ENCODE assay signal across 8 cellular contexts in the genomic region with DNA sequence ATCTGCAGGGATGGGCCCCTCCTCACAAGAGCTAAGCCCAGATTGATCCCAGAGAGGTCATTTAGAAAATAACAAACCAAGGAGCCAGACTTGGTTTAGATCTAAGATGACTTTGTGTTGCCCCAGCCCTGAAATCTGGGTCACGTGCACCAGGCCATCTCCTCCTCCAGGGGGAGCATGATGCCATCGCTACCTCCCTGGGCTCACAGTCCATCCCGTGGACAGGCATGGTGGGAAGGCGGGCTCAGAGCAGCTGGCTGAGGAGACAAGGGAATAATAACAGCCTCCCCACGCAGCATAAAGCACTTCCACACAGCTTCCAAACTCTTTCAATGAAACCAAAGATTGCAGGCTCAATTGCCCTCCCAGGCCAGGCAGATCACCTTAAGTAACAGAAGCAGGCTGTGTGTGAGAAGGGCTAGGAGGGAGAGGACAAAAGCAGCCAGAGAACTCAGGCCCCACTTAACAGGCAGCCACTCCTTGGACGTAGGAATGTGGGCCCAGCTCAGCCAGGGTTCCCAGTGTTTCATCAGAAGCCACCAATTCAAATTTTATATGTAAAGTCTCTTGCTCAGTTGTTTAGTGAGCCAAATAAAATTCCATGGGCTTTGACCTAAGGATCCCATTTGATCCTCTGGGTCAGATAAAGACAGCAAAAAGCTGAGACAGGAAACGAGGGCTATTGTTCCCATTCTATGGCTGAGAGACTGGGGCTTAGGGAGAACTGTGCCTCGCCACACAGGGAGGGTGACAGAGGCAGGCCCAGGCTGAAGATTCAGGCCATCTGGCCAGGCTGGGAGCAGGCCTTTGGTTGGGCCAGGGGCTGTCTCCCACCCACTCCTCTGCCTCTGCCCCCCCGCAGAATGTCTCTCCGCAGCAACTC.
A peak's percentile ranks its signal among the peaks of the same experiment; 100 is the strongest.
DNase-seq lines count a peak whose midpoint lies in the region; ATAC-seq, FAIRE-seq and TF ChIP-seq lines count a peak whose summit lies in the region.

No MANE protein-coding gene starts in this region.

- H3K27me3 Mint-ChIP-seq in brain, result peaks cover 5% of the 10 kb centered on the region

- H3K36me3 ChIP-seq in kidney (ENCODE audit: control insufficient read depth in 1 of 2, insufficient read depth in 2 of 2, low read length in 2 of 2) (no peaks in the 10 kb centered on the region), tibial artery (no peaks in the 10 kb centered on the region)

- intact Hi-C loops in Right ventricle myocardium inferior (cut with DNase I) (no loop called here), cardiac septum (cut with DNase I) (no loop called here), kidney (cut with DNase I) (no loop called here), tibial artery (cut with DNase I; ENCODE audit: low total_unique reads) (no loop called here)

- H3K4me3 ChIP-seq in kidney (ENCODE audit: low read length in 2 of 2), result no peak overlapping the region
- no peak overlapping the region for H3K4me3 ChIP-seq in tibial artery

- H3K27me3 ChIP-seq in tibial artery, result no peaks in the 10 kb centered on the region

- ATAC-seq in Right ventricle myocardium inferior, result peak; percentile 60

- TF ChIP-seq CTCF in brain (conservative IDR thresholded peaks at IDR 0.05) (peak; percentile 58 to 69), kidney (IDR thresholded peaks at IDR 0.05; ENCODE audit: borderline replicate concordance, extremely low read depth, insufficient read depth) (peak; percentile 45), tibial artery (IDR thresholded peaks at IDR 0.05) (peak; percentile 59 to 69)

- H3K27ac Mint-ChIP-seq in brain, result peak overlapping the region in 4 of 5 experiments; percentile 52 to 84 (median 65)

- H3K9ac ChIP-seq in kidney (ENCODE audit: low read length in 2 of 2), result no peak overlapping the region

- no peak for FAIRE-seq in kidney (lab: Jason Lieb, UNC)

- H3K4me1 ChIP-seq in kidney (ENCODE audit: control insufficient read depth in 1 of 2, insufficient read depth in 1 of 2, low read depth in 1 of 2, low read length in 2 of 2) (peaks cover 0 to 8% of the 10 kb centered on the region in 2 donors), tibial artery (peaks cover 0 to 29% (median 21%) of the 10 kb centered on the region in 4 donors)

- no peak overlapping the region for H3K27ac ChIP-seq in kidney (ENCODE audit: low read depth in 2 of 2, low read length in 2 of 2)
- H3K27ac ChIP-seq in tibial artery, result peak overlapping the region; percentile 21 to 28

- no peaks in the 10 kb centered on the region for H3K36me3 Mint-ChIP-seq in brain

- H3K9me3 Mint-ChIP-seq in brain, result no peaks in the 10 kb centered on the region

- H3K4me1 Mint-ChIP-seq in brain, result peaks cover 53% of the 10 kb centered on the region

- DNase-seq in Right ventricle myocardium inferior (ENCODE audit: missing footprints) (no peak), cardiac septum (ENCODE audit: low spot score) (no peak), MV-4-11 (lab: John Stamatoyannopoulos, UW) (peak; percentile 7), kidney (peak; percentile 86), tibial artery (peak in 1 of 2 donors; percentile 51), T1000 (lab: John Stamatoyannopoulos, UW) (no peak), globus pallidus (ENCODE audit: low spot score) (no peak)

- H3K9me3 ChIP-seq in kidney (ENCODE audit: control insufficient read depth in 1 of 2, low read length in 2 of 2) (no peaks in the 10 kb centered on the region), tibial artery (no peaks in the 10 kb centered on the region)

- H3K4me3 Mint-ChIP-seq in brain, result no peak overlapping the region

Comparison
In these comparisons a context has a peak if more than half of its experiments do, and no peak if none do; other contexts are left out.
1. DNase-seq: peak in MV-4-11 (single experiment) and kidney (single experiment); none in Right ventricle myocardium inferior (single experiment), cardiac septum (single experiment), T1000 (single experiment) and globus pallidus (single experiment).
2. H3K27ac ChIP-seq: peak in tibial artery (2 of 2); none in kidney (0 of 2).
3. Peak in every context shown above with its lines, with median percentiles within 50 percentile points of each other: CTCF ChIP-seq.